17 cellular contexts compared by ENCODE assay signal in genomic region chr9:135103001-135103446, GRCh38. TPM values are rescaled to one million over a fixed set of nuclear protein-coding genes. Genes with fewer than 3 reads are reported as not detected.
DNase-seq lines count a peak whose midpoint lies in the region; ATAC-seq, FAIRE-seq and TF ChIP-seq lines count a peak whose summit lies in the region.
"Had no signal": no experiment of that assay in that cellular context is flagged by ENCODE, and none has a peak within 500 bp of the region (broad histone marks: within the 10 kb centered on the region; RNA-seq: fewer than 3 reads in every experiment).

No MANE protein-coding gene starts in this region.

- in situ Hi-C loops in HepG2 (cut with HindIII; ENCODE audit: extremely low pct_ligation_motif_present, low pct_unique_long_range_greater_than_20kb): no loop called here

- H3K36me3 Mint-ChIP-seq in brain: peaks cover 12% of the 10 kb centered on the region
- H3K36me3 Mint-ChIP-seq: CD4-positive, CD25-positive, alpha-beta regulatory T cell had no signal

- no TSS peak for BruUV-seq in HepG2 (replicated peaks; lab: Mats Ljungman, UMichigan)

- H3K27ac ChIP-seq in heart right ventricle: no peak overlapping the region
- no peak overlapping the region for H3K27ac ChIP-seq in HepG2 (ENCODE audit: extremely low read length, insufficient read depth, low read length)
- H3K27ac ChIP-seq: A549, RWPE1 had no signal

- H3K4me1 ChIP-seq in heart right ventricle: peaks cover 0 to 28% (median 14%) of the 10 kb centered on the region in 9 donors
- H3K4me1 ChIP-seq in HepG2 (ENCODE audit: insufficient read depth, low read length): no peaks in the 10 kb centered on the region
- H3K4me1 ChIP-seq: A549 had no signal

- no peak for TF ChIP-seq POLR2A in HepG2 (IDR thresholded peaks at IDR 0.05; ENCODE audit: insufficient read depth in 1 of 2, low read depth in 2 of 2, low read length in 2 of 2)

- H3K27me3 Mint-ChIP-seq in brain: no peaks in the 10 kb centered on the region

- H3K27ac Mint-ChIP-seq in brain: peak overlapping the region in 3 of 5 experiments; percentile 4 to 55 (median 39)
- H3K27ac Mint-ChIP-seq: CD4-positive, CD25-positive, alpha-beta regulatory T cell had no signal

- FAIRE-seq in HepG2 (lab: Jason Lieb, UNC): no peak
- FAIRE-seq: A549, GM12892 had no signal

- H3K9ac ChIP-seq in HepG2 (ENCODE audit: insufficient read depth, low read depth, low read length): no peak overlapping the region

- H3K4me1 Mint-ChIP-seq in brain: peaks cover 42% of the 10 kb centered on the region
- H3K4me1 Mint-ChIP-seq: CD4-positive, CD25-positive, alpha-beta regulatory T cell had no signal

- H3K4me2 ChIP-seq in HepG2 (ENCODE audit: low read depth, low read length): no peak overlapping the region
- H3K4me2 ChIP-seq: A549 had no signal

- DNase-seq in DMS79 treated with DMSO at 0.1 percent for 48 hours (lab: John Stamatoyannopoulos, UW): peak; percentile 13
- DNase-seq in heart right ventricle: peak in 1 of 2 donors; percentile 24
- DNase-seq in pons (ENCODE audit: low spot score): peak; percentile 35
- DNase-seq in inferior parietal cortex (ENCODE audit: extremely low spot score): no peak
- DNase-seq in NCI-H69 (lab: John Stamatoyannopoulos, UW): no peak
- DNase-seq in dedifferentiated amniotic fluid mesenchymal stem cell (ENCODE audit: extremely low spot score): no peak
- no peak for DNase-seq in HepG2 (ENCODE audit: low spot score)
- DNase-seq: CD4-positive, CD25-positive, alpha-beta regulatory T cell; GDM1; GOT3; NCI-H146; NCI-H226; NCI-H526 treated with DMSO at 0.1 percent for 48 hours had no signal

- no peak for TF ChIP-seq CTCF in brain (conservative IDR thresholded peaks at IDR 0.05)
- TF ChIP-seq CTCF in heart right ventricle (IDR thresholded peaks at IDR 0.05): no peak
- no peak for TF ChIP-seq CTCF in HepG2 (CRISPR knock-in tag; IDR thresholded peaks at IDR 0.05)

- no peaks in the 10 kb centered on the region for H4K20me1 ChIP-seq in HepG2 (ENCODE audit: insufficient read depth, low read length)

- H3K9me3 ChIP-seq in heart right ventricle (no peaks in the 10 kb centered on the region), HepG2 (ENCODE audit: low read length) (no peaks in the 10 kb centered on the region)
- H3K9me3 ChIP-seq: A549 had no signal

- intact Hi-C loops in heart right ventricle (cut with DNase I): no loop called here
- intact Hi-C loops in HepG2 (cut with micrococcal nuclease; ENCODE audit: unreplicated experiment): no loop called here

- no peak overlapping the region for H3K4me3 ChIP-seq in heart right ventricle
- no peak overlapping the region for H3K4me3 ChIP-seq in HepG2 (replicated peaks in 1 of 3; ENCODE audit: insufficient read depth in 1 of 3, low read depth in 2 of 3, low read length in 3 of 3)
- H3K4me3 ChIP-seq: A549 had no signal

- POLR2A ChIA-PET in HepG2 (lab: Yijun Ruan, JAX): no interaction called here

- TF ChIP-seq EP300 in HepG2 (IDR thresholded peaks at IDR 0.05; ENCODE audit: low read depth in 2 of 2, low read length in 2 of 2) (no peak), HepG2 (CRISPR knock-in tag; IDR thresholded peaks at IDR 0.05; ENCODE audit: borderline replicate concordance) (no peak)

- H3K36me3 ChIP-seq in heart right ventricle (peaks cover 0 to 4% (median 0%) of the 10 kb centered on the region in 9 donors), HepG2 (replicated peaks in 1 of 2; ENCODE audit: control insufficient read depth in 1 of 2, insufficient read depth in 2 of 2, low read length in 2 of 2) (no peaks in the 10 kb centered on the region)

- H3K27me3 ChIP-seq in heart right ventricle (peaks cover 0 to 31% (median 12%) of the 10 kb centered on the region in 7 donors), HepG2 (ENCODE audit: control insufficient read depth in 1 of 2, insufficient read depth in 2 of 2, low read length in 2 of 2) (peaks cover 11 to 78% of the 10 kb centered on the region in 2 experiments; a peak in 4 of 5 replicates)

- WGBS in heart right ventricle, 2 donors: 34 to 53% methylated on average over 9 of the region's 9 CpGs
- WGBS in HepG2 (ENCODE audit: low lambda C conversion rate): 20% methylated on average over 1 of the region's 9 CpGs

- CTCF ChIA-PET in HepG2 (lab: Yijun Ruan, JAX; ENCODE audit: low intra/inter-chr PET ratio, low total read pairs): no interaction called here

- no peaks in the 10 kb centered on the region for H3K79me2 ChIP-seq in HepG2 (ENCODE audit: insufficient read depth, low read length)

- ATAC-seq in heart right ventricle (peak; percentile 42 to 86 (median 82)), HepG2 (no peak)
- ATAC-seq: A549 had no signal

- H3K9me3 Mint-ChIP-seq in brain: peaks cover 0 to 3% (median 0%) of the 10 kb centered on the region in 5 experiments

- no peak overlapping the region for H2AFZ ChIP-seq in HepG2 (ENCODE audit: low read length)

- H3K4me3 Mint-ChIP-seq in brain: no peak overlapping the region
- H3K4me3 Mint-ChIP-seq: CD4-positive, CD25-positive, alpha-beta regulatory T cell had no signal

- TF ChIP-seq RAD21 in HepG2 (CRISPR knock-in tag; IDR thresholded peaks at IDR 0.05): no peak

TF ChIP-seq in HepG2, 621 proteins besides CTCF, POLR2A, EP300 and RAD21 (continues in another document):
- TF ChIP-seq RERE (CRISPR knock-in tag; IDR thresholded peaks at IDR 0.05; ENCODE audit: low read depth) (no peak), ZNF329 (CRISPR knock-in tag; IDR thresholded peaks at IDR 0.05; ENCODE audit: low read depth) (no peak)

RNA-seq across cellular contexts. Expression of gene OLFM1, which starts 15.6 kb away (rescaled TPM):
- polyA plus RNA-seq in brain (ENCODE audit: insufficient read depth, low read depth, low replicate concordance): 202 TPM
- 10 to 100 TPM in 2 of 10 donors, 1 to 10 TPM in 8; 3.3 to 13.3 (median 5.9) TPM for total RNA-seq in heart right ventricle
- polyA plus RNA-seq in heart right ventricle: 10 to 100 TPM; 11.3 to 14.9 TPM
- total RNA-seq in HepG2 (2016; rRNA removed; fragmentation: Illumina TruSeq; extraction: Trizol): not detected in 2 replicates
- total RNA-seq in HepG2 (2016; cell fraction: cytosol; rRNA removed; fragmentation: Illumina TruSeq; extraction: Trizol; ENCODE audit: low read depth): not detected in 2 replicates
- total RNA-seq in HepG2 (2016; cell fraction: insoluble cytoplasmic fraction; rRNA removed; fragmentation: Illumina TruSeq; extraction: Trizol): not detected in 2 replicates
- not detected in 2 replicates for total RNA-seq in HepG2 (2016; cell fraction: membrane; rRNA removed; fragmentation: Illumina TruSeq; extraction: Trizol)
- not detected in 2 replicates for total RNA-seq in HepG2 (2016; cell fraction: nucleus; rRNA removed; fragmentation: Illumina TruSeq; extraction: Trizol)
- 0.03 TPM in 1 of 2 replicates, not detected in the other for polyA plus RNA-seq in HepG2 (2011; rRNA removed)
- polyA plus RNA-seq in HepG2 (2011; cell fraction: cytosol; rRNA removed): not detected in 2 replicates
- not detected in 2 replicates for polyA plus RNA-seq in HepG2 (2011; cell fraction: nucleus; rRNA removed)
- polyA plus RNA-seq in HepG2 (2012): not detected in 2 replicates
- 0.08 TPM in 1 of 2 replicates, not detected in the other for polyA plus RNA-seq in HepG2 (2016; cell fraction: cytosol; fragmentation: Illumina TruSeq; extraction: Trizol; ENCODE audit: low read depth)
- polyA plus RNA-seq in HepG2 (2016; cell fraction: insoluble cytoplasmic fraction; fragmentation: Illumina TruSeq; extraction: Trizol; ENCODE audit: low read depth): not detected in 2 replicates
- polyA plus RNA-seq in HepG2 (2016; cell fraction: membrane; fragmentation: Illumina TruSeq; extraction: Trizol; ENCODE audit: low read depth): not detected in 2 replicates
- polyA plus RNA-seq in HepG2 (2016; cell fraction: nucleus; fragmentation: Illumina TruSeq; extraction: Trizol; ENCODE audit: insufficient read depth, low read depth): not detected in 2 replicates
- 12.4 TPM in 1 of 2 replicates, not detected in the other for polyA minus RNA-seq in HepG2 (2011; rRNA and poly(A)+ RNA removed; ENCODE audit: low replicate concordance)
- polyA minus RNA-seq in HepG2 (2011; cell fraction: cytosol; rRNA and poly(A)+ RNA removed): not detected in 2 replicates
- not detected in 2 replicates for polyA minus RNA-seq in HepG2 (2011; cell fraction: nucleus; rRNA and poly(A)+ RNA removed)
- total RNA-seq: CD4-positive, CD25-positive, alpha-beta regulatory T cell had no signal
- polyA plus RNA-seq: CD4-positive, CD25-positive, alpha-beta regulatory T cell had no signal

Comparison
In these comparisons a context has a peak if more than half of its experiments do, and no peak if none do; other contexts are left out.
1. DNase-seq: peak in DMS79 treated with DMSO at 0.1 percent for 48 hours (single experiment) and pons (single experiment); none in inferior parietal cortex (single experiment), NCI-H69 (single experiment), dedifferentiated amniotic fluid mesenchymal stem cell (single experiment) and HepG2 (single experiment).
2. RNA of gene OLFM1, which starts 15.6 kb away (polyA plus RNA-seq): 202 TPM in brain (single experiment); 11.3 to 14.9 TPM in heart right ventricle and 0.03 to 0.08 TPM in HepG2; every median in the first group is over 10 times any median in the second.